Comparison of ENCODE assay signal across 10 cellular contexts in genomic region chr7:16345979-16346958, GRCh38.
DNase-seq lines count a peak whose midpoint lies in the region; ATAC-seq and TF ChIP-seq lines count a peak whose summit lies in the region.
"Had no signal": no experiment of that assay in that cellular context is flagged by ENCODE, and none has a peak within 500 bp of the region (broad histone marks: within the 10 kb centered on the region; RNA-seq: fewer than 3 reads in every experiment).

No MANE protein-coding gene starts in this region.

- peaks cover 15% of the 10 kb centered on the region for H3K9me3 ChIP-seq in CD4-positive, alpha-beta T cell (ENCODE audit: control insufficient read depth, low read length)
- H3K9me3 ChIP-seq in BE2C, result no peaks in the 10 kb centered on the region

- H3K4me1 ChIP-seq in BE2C, result peaks cover 11% of the 10 kb centered on the region

- H3K36me3 ChIP-seq in brain microvascular endothelial cell (replicated peaks) (no peaks in the 10 kb centered on the region), BE2C (no peaks in the 10 kb centered on the region)
- H3K36me3 ChIP-seq: heart right ventricle had no signal

- DNase-seq in brain microvascular endothelial cell, result peak; percentile 76
- DNase-seq in skeletal muscle cell (ENCODE audit: low read depth), result peak; percentile 39
- DNase-seq in CD4-positive, alpha-beta T cell, result no peak
- DNase-seq in BE2C, result no peak
- DNase-seq in NCI-H446 treated with DMSO at 0.1 percent for 48 hours (lab: John Stamatoyannopoulos, UW), result no peak
- DNase-seq: heart right ventricle had no signal

- H3K4me3 ChIP-seq in brain microvascular endothelial cell (ENCODE audit: low read depth, low read length), result no peak overlapping the region
- no peak overlapping the region for H3K4me3 ChIP-seq in skeletal muscle cell (ENCODE audit: low read depth, low read length)
- no peak overlapping the region for H3K4me3 ChIP-seq in BE2C (ENCODE audit: low read depth, low read length)
- H3K4me3 ChIP-seq: heart right ventricle had no signal

- no peak overlapping the region for H3K27ac Mint-ChIP-seq in CD4-positive, alpha-beta T cell

- no peak overlapping the region for H3K4me3 Mint-ChIP-seq in CD4-positive, alpha-beta T cell

- peak overlapping the region; percentile 9 for H3K27ac ChIP-seq in brain microvascular endothelial cell
- no peak overlapping the region for H3K27ac ChIP-seq in CD4-positive, alpha-beta T cell (ENCODE audit: low read depth, low read length)
- H3K27ac ChIP-seq: HL-60 had no signal

- intact Hi-C loops in CD4-positive, alpha-beta T cell (cut with DNase I, micrococcal nuclease), result no loop called here

- no peaks in the 10 kb centered on the region for H3K4me1 Mint-ChIP-seq in CD4-positive, alpha-beta T cell (ENCODE audit: low read depth)

- peak; percentile 64 for ATAC-seq in GM19438 (IDR thresholded peaks at IDR 0.05; ENCODE audit: low read depth, unreplicated experiment)
- ATAC-seq in HG03521 (IDR thresholded peaks at IDR 0.05; ENCODE audit: unreplicated experiment), result peak; percentile 74
- ATAC-seq in CD4-positive, alpha-beta T cell (ENCODE audit: poor library complexity), result no peak
- ATAC-seq: activated CD4-positive, CD25-positive, alpha-beta regulatory T cell treated with anti-CD3 and anti-CD28 coated beads, Interleukin-2, amount 50 U/mL, for 24 hours had no signal

- H3K9me3 Mint-ChIP-seq in CD4-positive, alpha-beta T cell, result peaks cover 26% of the 10 kb centered on the region

- no peaks in the 10 kb centered on the region for H3K36me3 Mint-ChIP-seq in CD4-positive, alpha-beta T cell (ENCODE audit: low read depth)

- in situ Hi-C loops in brain microvascular endothelial cell (cut with HindIII; ENCODE audit: low pct_ligation_motif_present, low sequenced_read_pairs), result no loop called here

- CTCF ChIA-PET in CD4-positive, alpha-beta T cell (lab: Charles Lee), result interaction anchor here (0.9 kb wide), 1 partner anchor 127 kb away, joined by 3 read pairs; no protein-coding TSS in a partner anchor

- H3K27me3 ChIP-seq in brain microvascular endothelial cell (replicated peaks) (no peaks in the 10 kb centered on the region), BE2C (no peaks in the 10 kb centered on the region)
- H3K27me3 ChIP-seq in CD4-positive, alpha-beta T cell (ENCODE audit: control insufficient read depth, insufficient read depth, low read length), result no peaks in the 10 kb centered on the region
- H3K27me3 ChIP-seq: heart right ventricle had no signal

- no peaks in the 10 kb centered on the region for H3K27me3 Mint-ChIP-seq in CD4-positive, alpha-beta T cell

- TF ChIP-seq CTCF in brain microvascular endothelial cell (IDR thresholded peaks at IDR 0.05; ENCODE audit: low read depth, low read length, missing control alignments) (no peak), BE2C (IDR thresholded peaks at IDR 0.05; ENCODE audit: low read depth, low read length) (no peak)
- TF ChIP-seq CTCF in CD4-positive, alpha-beta T cell (IDR thresholded peaks at IDR 0.05), result no peak

- POLR2A ChIA-PET in CD4-positive, alpha-beta T cell (lab: Charles Lee), result no interaction called here

Comparison
In these comparisons a context has a peak if more than half of its experiments do, and no peak if none do; other contexts are left out.
1. DNase-seq: peak in brain microvascular endothelial cell (single experiment) and skeletal muscle cell (single experiment); none in CD4-positive, alpha-beta T cell (0 of 10), BE2C (single experiment) and NCI-H446 treated with DMSO at 0.1 percent for 48 hours (single experiment).